ENCODE assay signal across 8 cellular contexts in genomic region chr1:234598974-234599616, GRCh38. TPM values are rescaled to one million over a fixed set of nuclear protein-coding genes. Genes with fewer than 3 reads are reported as not detected.
DNase-seq lines count a peak whose midpoint lies in the region; ATAC-seq, FAIRE-seq and TF ChIP-seq lines count a peak whose summit lies in the region.

No MANE protein-coding gene starts in this region.

- POLR2A ChIA-PET in activated naive CD8-positive, alpha-beta T cell treated with anti-CD3 and anti-CD28 coated beads, Interleukin-2, amount 10 ng/mL, durations not matched to agents 7 days and 5 days (lab: Charles Lee): interaction anchor here (0.7 to 3.7 kb wide), 13 partner anchors 13 to 485 kb away, joined by 3 to 73 read pairs (median 5); partner anchors contain the start of gene IRF2BP2

- H3K4me3 ChIP-seq in suprapubic skin: peak overlapping the region; percentile 48

- DNase-seq in activated naive CD4-positive, alpha-beta T cell (lab: John Stamatoyannopoulos, UW): no peak
- DNase-seq in activated naive CD8-positive, alpha-beta T cell treated with anti-CD3 and anti-CD28 coated beads, Interleukin-2, amount 10 ng/mL, durations not matched to agents 7 days and 5 days: no peak
- DNase-seq in suprapubic skin (ENCODE audit: low spot score in 2 of 2) (peak in 1 of 2 donors; percentile 73), SW 1271 (lab: John Stamatoyannopoulos, UW) (no peak)

- peaks cover 66% of the 10 kb centered on the region for H3K4me1 Mint-ChIP-seq in activated naive CD4-positive, alpha-beta T cell treated with anti-CD3 and anti-CD28 coated beads, Interleukin-2, amount 50 U/mL, for 24 hours
- peaks cover 48% of the 10 kb centered on the region for H3K4me1 Mint-ChIP-seq in activated naive CD8-positive, alpha-beta T cell treated with anti-CD3 and anti-CD28 coated beads, Interleukin-2, amount 10 ng/mL, durations not matched to agents 7 days and 5 days

- TF ChIP-seq EP300 in suprapubic skin (IDR thresholded peaks at IDR 0.05): no peak

- H3K36me3 ChIP-seq in suprapubic skin: no peaks in the 10 kb centered on the region

- H3K9me3 Mint-ChIP-seq in activated naive CD4-positive, alpha-beta T cell treated with anti-CD3 and anti-CD28 coated beads, Interleukin-2, amount 50 U/mL, for 24 hours: no peaks in the 10 kb centered on the region
- H3K9me3 Mint-ChIP-seq in activated naive CD8-positive, alpha-beta T cell treated with anti-CD3 and anti-CD28 coated beads, Interleukin-2, amount 10 ng/mL, durations not matched to agents 7 days and 5 days: no peaks in the 10 kb centered on the region

- H3K36me3 Mint-ChIP-seq in activated naive CD4-positive, alpha-beta T cell treated with anti-CD3 and anti-CD28 coated beads, Interleukin-2, amount 50 U/mL, for 24 hours: peaks cover 10% of the 10 kb centered on the region
- peaks cover 15% of the 10 kb centered on the region for H3K36me3 Mint-ChIP-seq in activated naive CD8-positive, alpha-beta T cell treated with anti-CD3 and anti-CD28 coated beads, Interleukin-2, amount 10 ng/mL, durations not matched to agents 7 days and 5 days

- TF ChIP-seq POLR2A in suprapubic skin (IDR thresholded peaks at IDR 0.05): no peak

- peaks cover 57% of the 10 kb centered on the region for H3K4me1 ChIP-seq in suprapubic skin

- H3K27ac ChIP-seq in suprapubic skin: peak overlapping the region; percentile 96

- no peaks in the 10 kb centered on the region for H3K27me3 Mint-ChIP-seq in activated naive CD4-positive, alpha-beta T cell treated with anti-CD3 and anti-CD28 coated beads, Interleukin-2, amount 50 U/mL, for 24 hours
- no peaks in the 10 kb centered on the region for H3K27me3 Mint-ChIP-seq in activated naive CD8-positive, alpha-beta T cell treated with anti-CD3 and anti-CD28 coated beads, Interleukin-2, amount 10 ng/mL, durations not matched to agents 7 days and 5 days

- H3K4me3 Mint-ChIP-seq in activated naive CD4-positive, alpha-beta T cell treated with anti-CD3 and anti-CD28 coated beads, Interleukin-2, amount 50 U/mL, for 24 hours: peak overlapping the region; percentile 89
- H3K4me3 Mint-ChIP-seq in activated naive CD8-positive, alpha-beta T cell treated with anti-CD3 and anti-CD28 coated beads, Interleukin-2, amount 10 ng/mL, durations not matched to agents 7 days and 5 days: peak overlapping the region; percentile 88

- peak overlapping the region; percentile 97 for H3K27ac Mint-ChIP-seq in activated naive CD4-positive, alpha-beta T cell treated with anti-CD3 and anti-CD28 coated beads, Interleukin-2, amount 50 U/mL, for 24 hours
- peak overlapping the region; percentile 93 for H3K27ac Mint-ChIP-seq in activated naive CD8-positive, alpha-beta T cell treated with anti-CD3 and anti-CD28 coated beads, Interleukin-2, amount 10 ng/mL, durations not matched to agents 7 days and 5 days

- H3K27me3 ChIP-seq in suprapubic skin: no peaks in the 10 kb centered on the region

- H3K9me3 ChIP-seq in suprapubic skin: no peaks in the 10 kb centered on the region

- peak; percentile 70 for FAIRE-seq in islet of Langerhans (lab: Jason Lieb, UNC)

- TF ChIP-seq CTCF in suprapubic skin (IDR thresholded peaks at IDR 0.05): no peak

- WGBS in suprapubic skin: 0% methylated on average over 1 of the region's 1 CpG

- ATAC-seq in activated naive CD8-positive, alpha-beta T cell treated with anti-CD3 and anti-CD28 coated beads, Interleukin-2, amount 10 ng/mL, durations not matched to agents 7 days and 5 days (ENCODE audit: low read depth): no peak
- ATAC-seq in HG02759 (IDR thresholded peaks at IDR 0.05; ENCODE audit: unreplicated experiment) (no peak), GM18502 (IDR thresholded peaks at IDR 0.05; ENCODE audit: poor library complexity, unreplicated experiment) (no peak)

RNA-seq across cellular contexts. Expression of gene IRF2BP2, which starts 10.9 kb away (rescaled TPM):
- 100 to 1,000 TPM; 116 to 118 TPM for total RNA-seq in activated naive CD8-positive, alpha-beta T cell treated with anti-CD3 and anti-CD28 coated beads, Interleukin-2, amount 10 ng/mL, durations not matched to agents 7 days and 5 days
- total RNA-seq in suprapubic skin: 100 to 1,000 TPM; 129 to 195 (median 159) TPM
